Comparison of ENCODE assay signal across 25 cellular contexts in genomic region chr17:41069031-41069430, GRCh38.
DNase-seq lines count a peak whose midpoint lies in the region; FAIRE-seq and TF ChIP-seq lines count a peak whose summit lies in the region.
"Had no signal": no experiment of that assay in that cellular context is flagged by ENCODE, and none has a peak within 500 bp of the region (broad histone marks: within the 10 kb centered on the region; RNA-seq: fewer than 3 reads in every experiment).

No MANE protein-coding gene starts in this region.

- TF ChIP-seq CTCF in brain microvascular endothelial cell (IDR thresholded peaks at IDR 0.05; ENCODE audit: low read depth, low read length, missing control alignments) = no peak

- no peaks in the 10 kb centered on the region for H3K27me3 ChIP-seq in brain microvascular endothelial cell (replicated peaks)
- H3K27me3 ChIP-seq: BLaER1 treated with 17β-estradiol and CSF1 and Interleukin-3, amounts not matched to agents 10 nM and 100 nM had no signal

- H3K27ac ChIP-seq in brain microvascular endothelial cell = no peak overlapping the region
- H3K27ac ChIP-seq: BLaER1 treated with 17β-estradiol and CSF1 and Interleukin-3, amounts not matched to agents 10 nM and 100 nM; C4-2B had no signal

- DNase-seq in AML-193 (lab: John Stamatoyannopoulos, UW) (peak; percentile 42 to 58), HTR-8/SVneo (ENCODE audit: insufficient read length, low spot score) (no peak), KBM-7 (peak; percentile 16), urothelium cell line (ENCODE audit: low spot score) (no peak), brain microvascular endothelial cell (no peak)
- DNase-seq in activated CD8-positive, alpha-beta memory T cell treated with anti-CD3 and anti-CD28 coated beads, Interleukin-2, amount 50 U/mL, for 4 hours = no peak
- DNase-seq in activated CD4-positive, alpha-beta T cell treated with anti-CD3 and anti-CD28 coated beads, Interleukin-2, amount 50 U/mL, for 1 hour = no peak
- DNase-seq: 8988T; ACHN; CD4-positive, alpha-beta T cell; CD8-positive, alpha-beta T cell; COR-L47; DMS 273 treated with DMSO at 0.1 percent for 48 hours; DMS153; DMS53; DMS79; DND-41; EL; GDM1 had no signal

- FAIRE-seq in HTR-8/SVneo (lab: Jason Lieb, UNC) (peak; percentile 46), urothelium cell line (lab: Jason Lieb, UNC) (peak; percentile 48)
- FAIRE-seq: A204.1, GM12878, GM12892, GM18507 had no signal

- no peaks in the 10 kb centered on the region for H3K36me3 ChIP-seq in brain microvascular endothelial cell (replicated peaks)
- H3K36me3 ChIP-seq: BLaER1 treated with 17β-estradiol and CSF1 and Interleukin-3, amounts not matched to agents 10 nM and 100 nM had no signal

- no peak overlapping the region for H3K4me3 ChIP-seq in brain microvascular endothelial cell (ENCODE audit: low read depth, low read length)
- H3K4me3 ChIP-seq: BLaER1 treated with 17β-estradiol and CSF1 and Interleukin-3, amounts not matched to agents 10 nM and 100 nM; GM12878 had no signal

- in situ Hi-C loops in KBM-7 (cut with MboI; ENCODE audit: low pct_unique_long_range_greater_than_20kb, low sequenced_read_pairs) (no loop called here), brain microvascular endothelial cell (cut with HindIII; ENCODE audit: low pct_ligation_motif_present, low sequenced_read_pairs) (no loop called here)

Comparison
In these comparisons a context has a peak if more than half of its experiments do, and no peak if none do; other contexts are left out.
1. DNase-seq: peak in AML-193 (2 of 2) and KBM-7 (single experiment); none in HTR-8/SVneo (single experiment), urothelium cell line (single experiment), activated CD8-positive, alpha-beta memory T cell treated with anti-CD3 and anti-CD28 coated beads, Interleukin-2, amount 50 U/mL, for 4 hours (single experiment), activated CD4-positive, alpha-beta T cell treated with anti-CD3 and anti-CD28 coated beads, Interleukin-2, amount 50 U/mL, for 1 hour (single experiment) and brain microvascular endothelial cell (single experiment).